ENCODE assay signal across 25 cellular contexts in genomic region chr2:122516775-122517174, GRCh38.
DNase-seq lines count a peak whose midpoint lies in the region; ATAC-seq lines count a peak whose summit lies in the region.
"Had no signal": no experiment of that assay in that cellular context is flagged by ENCODE, and none has a peak within 500 bp of the region (broad histone marks: within the 10 kb centered on the region; RNA-seq: fewer than 3 reads in every experiment).

No MANE protein-coding gene starts in this region.

- no peaks in the 10 kb centered on the region for H3K27me3 Mint-ChIP-seq in activated T-cell treated with anti-CD3 and anti-CD28 coated beads, Interleukin-2, amount 50 U/mL, for 4 hours (ENCODE audit: low read depth)
- H3K27me3 Mint-ChIP-seq: activated B cell treated with CpG ODN at 0.5 μM for 24 hours; activated naive CD8-positive, alpha-beta T cell treated with anti-CD3 and anti-CD28 coated beads, Interleukin-2, amount 10 ng/mL, durations not matched to agents 7 days and 5 days; stimulated activated naive CD8-positive, alpha-beta T cell treated with anti-CD3 and anti-CD28 coated beads, Interleukin-15, Interleukin-2, amounts not matched to agents 100 ng/mL and 50 ng/mL, for 24 hours had no signal

- H3K27me3 ChIP-seq in NT2/D1 (ENCODE audit: insufficient read depth, insufficient read length), result no peaks in the 10 kb centered on the region
- H3K27me3 ChIP-seq in iPS-15b (ENCODE audit: control insufficient read depth, insufficient read depth, low read length), result no peaks in the 10 kb centered on the region
- H3K27me3 ChIP-seq: BE2C, tibial nerve had no signal

- H3K4me1 Mint-ChIP-seq in activated T-cell treated with anti-CD3 and anti-CD28 coated beads, Interleukin-2, amount 50 U/mL, for 4 hours (ENCODE audit: low read depth), result no peaks in the 10 kb centered on the region
- H3K4me1 Mint-ChIP-seq: activated B cell treated with CpG ODN at 0.5 μM for 24 hours; activated naive CD8-positive, alpha-beta T cell treated with anti-CD3 and anti-CD28 coated beads, Interleukin-2, amount 10 ng/mL, durations not matched to agents 7 days and 5 days had no signal

- peaks cover 5% of the 10 kb centered on the region; the same call in 1 of the 2 replicates for H3K9me3 ChIP-seq in NT2/D1 (ENCODE audit: insufficient read depth, low read length)
- no peaks in the 10 kb centered on the region for H3K9me3 ChIP-seq in iPS-15b (ENCODE audit: control insufficient read depth, insufficient read depth, low read length)
- H3K9me3 ChIP-seq: A549, BE2C, tibial nerve had no signal

- H3K4me1 ChIP-seq in NT2/D1 (ENCODE audit: insufficient read depth, insufficient read length), result no peaks in the 10 kb centered on the region
- H3K4me1 ChIP-seq in iPS-15b (ENCODE audit: control insufficient read depth, insufficient read depth, low read length), result peaks cover 41% of the 10 kb centered on the region
- H3K4me1 ChIP-seq: A549, BE2C, tibial nerve had no signal

- intact Hi-C loops in left ventricle myocardium superior (cut with micrococcal nuclease), result no loop called here

- DNase-seq in NCI-H748 (lab: John Stamatoyannopoulos, UW; ENCODE audit: unreplicated experiment) (peak; percentile 21), NCI-H748 treated with DMSO at 0.1 percent for 48 hours (lab: John Stamatoyannopoulos, UW) (no peak), NT2/D1 (ENCODE audit: low read depth, low spot score) (peak; percentile 32), left ventricle myocardium superior (no peak), amygdala (lab: John Stamatoyannopoulos, UW) (no peak)
- no peak for DNase-seq in stimulated activated CD4-positive, alpha-beta T cell treated with anti-CD3 and anti-CD28 coated beads, Interleukin-2, amount 100 ng/mL, for 24 hours
- DNase-seq in activated T-cell treated with anti-CD3 and anti-CD28 coated beads, Interleukin-2, amount 50 U/mL, for 4 hours, result no peak
- DNase-seq: activated B cell treated with CpG ODN at 0.5 μM for 24 hours; activated CD4-positive, alpha-beta T cell treated with anti-CD3 and anti-CD28 coated beads, Interleukin-2, amount 50 U/mL, for 48 hours; activated CD8-positive, alpha-beta memory T cell treated with anti-CD3 and anti-CD28 coated beads, Interleukin-2, amount 50 U/mL, for 48 hours; activated naive CD8-positive, alpha-beta T cell treated with anti-CD3 and anti-CD28 coated beads, Interleukin-2, amount 10 ng/mL, durations not matched to agents 7 days and 5 days; BE2C; dorsolateral prefrontal cortex; foreskin fibroblast; kidney glomerular epithelial cell; mesenchymal stem cell; NCI-H2107; NCI-H524 treated with DMSO at 0.1 percent for 48 hours; T1000 had no signal

- H3K36me3 ChIP-seq in NT2/D1 (ENCODE audit: insufficient read depth, insufficient read length, low read length) (no peaks in the 10 kb centered on the region), iPS-15b (ENCODE audit: control insufficient read depth, insufficient read depth, low read length) (no peaks in the 10 kb centered on the region)
- H3K36me3 ChIP-seq: BE2C, tibial nerve had no signal

- H3K9me3 Mint-ChIP-seq in activated T-cell treated with anti-CD3 and anti-CD28 coated beads, Interleukin-2, amount 50 U/mL, for 4 hours, result peaks cover 18% of the 10 kb centered on the region
- H3K9me3 Mint-ChIP-seq: activated naive CD8-positive, alpha-beta T cell treated with anti-CD3 and anti-CD28 coated beads, Interleukin-2, amount 10 ng/mL, durations not matched to agents 7 days and 5 days; stimulated activated naive CD8-positive, alpha-beta T cell treated with anti-CD3 and anti-CD28 coated beads, Interleukin-15, Interleukin-2, amounts not matched to agents 100 ng/mL and 50 ng/mL, for 24 hours had no signal

- H3K4me3 ChIP-seq in NT2/D1 (ENCODE audit: insufficient read length, low read depth) (no peak overlapping the region), iPS-15b (ENCODE audit: low read depth, low read length) (peak overlapping the region; percentile 27)
- H3K4me3 ChIP-seq: A549, dorsolateral prefrontal cortex, tibial nerve had no signal

- ATAC-seq in left ventricle myocardium superior, result no peak
- no peak for ATAC-seq in activated T-cell treated with anti-CD3 and anti-CD28 coated beads, Interleukin-2, amount 50 U/mL, for 4 hours
- ATAC-seq: A549, Right ventricle myocardium inferior had no signal

- no peak overlapping the region for H3K9ac ChIP-seq in NT2/D1 (ENCODE audit: insufficient read length, low read depth)
- no peak overlapping the region for H3K9ac ChIP-seq in iPS-15b (ENCODE audit: low read depth, low read length)
- H3K9ac ChIP-seq: KMS-11 had no signal

- H3K36me3 Mint-ChIP-seq in activated T-cell treated with anti-CD3 and anti-CD28 coated beads, Interleukin-2, amount 50 U/mL, for 4 hours (ENCODE audit: insufficient read depth), result no peaks in the 10 kb centered on the region
- H3K36me3 Mint-ChIP-seq: activated naive CD8-positive, alpha-beta T cell treated with anti-CD3 and anti-CD28 coated beads, Interleukin-2, amount 10 ng/mL, durations not matched to agents 7 days and 5 days had no signal

- H3K4me3 Mint-ChIP-seq in activated T-cell treated with anti-CD3 and anti-CD28 coated beads, Interleukin-2, amount 50 U/mL, for 4 hours, result no peak overlapping the region
- H3K4me3 Mint-ChIP-seq: activated B cell treated with CpG ODN at 0.5 μM for 24 hours; activated naive CD8-positive, alpha-beta T cell treated with anti-CD3 and anti-CD28 coated beads, Interleukin-2, amount 10 ng/mL, durations not matched to agents 7 days and 5 days; stimulated activated naive CD8-positive, alpha-beta T cell treated with anti-CD3 and anti-CD28 coated beads, Interleukin-15, Interleukin-2, amounts not matched to agents 100 ng/mL and 50 ng/mL, for 24 hours had no signal

Comparison
In these comparisons a context has a peak if more than half of its experiments do, and no peak if none do; other contexts are left out.
1. DNase-seq: peak in NCI-H748 (single experiment) and NT2/D1 (single experiment); none in NCI-H748 treated with DMSO at 0.1 percent for 48 hours (single experiment), left ventricle myocardium superior (single experiment), amygdala (0 of 56), stimulated activated CD4-positive, alpha-beta T cell treated with anti-CD3 and anti-CD28 coated beads, Interleukin-2, amount 100 ng/mL, for 24 hours (0 of 2) and activated T-cell treated with anti-CD3 and anti-CD28 coated beads, Interleukin-2, amount 50 U/mL, for 4 hours (single experiment).